ENCODE assay signal across 8 cellular contexts in the genomic region with DNA sequence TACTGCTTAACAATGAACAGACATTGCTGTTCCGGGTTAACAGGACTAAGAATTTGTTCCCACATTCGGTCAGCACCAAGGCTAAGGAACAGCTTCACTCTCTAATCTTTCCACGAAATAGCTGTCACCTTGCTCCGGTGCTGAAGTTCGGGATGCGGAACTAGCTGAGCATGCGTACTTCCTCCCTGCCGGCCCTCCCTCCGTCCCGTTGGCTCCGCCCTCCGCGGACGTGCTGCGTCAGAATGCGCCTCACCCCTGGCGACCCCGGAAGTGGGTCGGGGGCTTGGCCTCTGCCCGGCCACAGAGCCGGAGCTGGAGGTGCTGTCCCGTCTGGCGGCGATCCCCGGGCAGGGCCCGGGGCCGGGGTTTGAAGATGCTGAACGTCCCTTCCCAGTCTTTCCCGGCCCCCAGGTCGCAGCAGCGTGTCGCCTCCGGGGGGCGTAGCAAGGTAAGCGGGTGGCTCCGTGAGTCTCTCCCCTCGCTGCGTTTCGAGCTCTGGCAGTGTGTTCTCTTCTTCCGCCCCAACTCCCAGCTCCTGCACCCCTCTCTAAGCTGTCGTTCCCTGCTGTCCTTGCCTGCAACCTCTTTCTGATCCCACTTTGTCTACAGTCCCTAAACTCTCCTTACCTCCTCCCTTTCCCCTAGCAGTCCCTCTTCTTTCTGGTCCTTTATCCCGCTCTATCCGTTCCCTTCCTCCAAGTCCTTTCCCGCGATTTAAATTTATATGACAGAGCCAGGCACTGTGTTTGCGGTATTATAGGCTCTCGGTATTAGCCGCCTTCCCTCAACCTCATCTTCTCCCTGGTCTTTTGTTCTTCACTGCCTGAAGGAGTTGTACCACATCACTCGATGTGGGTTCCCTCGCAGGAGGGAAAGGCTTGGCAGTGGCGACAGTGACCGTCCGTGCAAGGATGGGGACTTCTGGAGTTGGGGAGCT. TPM values are rescaled to one million over a fixed set of nuclear protein-coding genes. Genes with fewer than 3 reads are reported as not detected.
A peak's percentile ranks its signal among the peaks of the same experiment; 100 is the strongest.
DNase-seq lines count a peak whose midpoint lies in the region; ATAC-seq and TF ChIP-seq lines count a peak whose summit lies in the region.

A gene with protein sequence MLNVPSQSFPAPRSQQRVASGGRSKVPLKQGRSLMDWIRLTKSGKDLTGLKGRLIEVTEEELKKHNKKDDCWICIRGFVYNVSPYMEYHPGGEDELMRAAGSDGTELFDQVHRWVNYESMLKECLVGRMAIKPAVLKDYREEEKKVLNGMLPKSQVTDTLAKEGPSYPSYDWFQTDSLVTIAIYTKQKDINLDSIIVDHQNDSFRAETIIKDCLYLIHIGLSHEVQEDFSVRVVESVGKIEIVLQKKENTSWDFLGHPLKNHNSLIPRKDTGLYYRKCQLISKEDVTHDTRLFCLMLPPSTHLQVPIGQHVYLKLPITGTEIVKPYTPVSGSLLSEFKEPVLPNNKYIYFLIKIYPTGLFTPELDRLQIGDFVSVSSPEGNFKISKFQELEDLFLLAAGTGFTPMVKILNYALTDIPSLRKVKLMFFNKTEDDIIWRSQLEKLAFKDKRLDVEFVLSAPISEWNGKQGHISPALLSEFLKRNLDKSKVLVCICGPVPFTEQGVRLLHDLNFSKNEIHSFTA (plus strand): TSS at position 280 of the 937 bp plus-strand sequence. CDS start 94 bp downstream, at position 374.

- DNase-seq in GM12864 (ENCODE audit: low read depth) (peak; percentile 78), NCI-H1105 (lab: John Stamatoyannopoulos, UW) (peak; percentile 91), SKM-1 treated with dmso at 0.1 percent for 144 hours (lab: John Stamatoyannopoulos, UW; ENCODE audit: unreplicated experiment) (peak; percentile 89), glomerular visceral epithelial cell (ENCODE audit: extremely low spot score) (peak; percentile 96), osteoblast (ENCODE audit: insufficient read length, low spot score, missing footprints) (peak; percentile 97)

- peak within 1 kb of the TSS; percentile 90 for H3K27ac Mint-ChIP-seq in activated naive CD8-positive, alpha-beta T cell

- H3K9me3 Mint-ChIP-seq in activated naive CD8-positive, alpha-beta T cell (ENCODE audit: low read depth), result no peaks in the 10 kb centered on the region

- peaks cover 47% of the 10 kb centered on the region for H3K79me2 ChIP-seq in osteoblast (ENCODE audit: insufficient read depth, low read length)

- peaks cover 10% of the 10 kb centered on the region for H3K27me3 Mint-ChIP-seq in activated naive CD8-positive, alpha-beta T cell

- peaks cover 5% of the 10 kb centered on the region for H4K20me1 ChIP-seq in osteoblast (ENCODE audit: insufficient read depth, low read length)

- no peaks in the 10 kb centered on the region for H3K9me3 ChIP-seq in osteoblast (ENCODE audit: low read depth, low read length)
- H3K9me3 ChIP-seq in thymus (ENCODE audit: control insufficient read depth), result no peaks in the 10 kb centered on the region

- peaks cover 28% of the 10 kb centered on the region for H3K4me1 ChIP-seq in osteoblast (ENCODE audit: insufficient read depth, low read length)
- peaks cover 3% of the 10 kb centered on the region for H3K4me1 ChIP-seq in thymus (ENCODE audit: control insufficient read depth, insufficient read depth, low read length)

- H3K4me3 Mint-ChIP-seq in activated naive CD8-positive, alpha-beta T cell, result peak within 1 kb of the TSS; percentile 99

- peaks cover 3% of the 10 kb centered on the region for H3K36me3 Mint-ChIP-seq in activated naive CD8-positive, alpha-beta T cell

- under 1% methylated on average over 53 of the region's 53 CpGs for WGBS in thymus

- peaks cover 40% of the 10 kb centered on the region for H3K4me1 Mint-ChIP-seq in activated naive CD8-positive, alpha-beta T cell (ENCODE audit: low read depth)

- H3K4me3 ChIP-seq in GM12864 (ENCODE audit: low read depth, low read length) (peak within 1 kb of the TSS; percentile 83), osteoblast (ENCODE audit: insufficient read depth, low read length) (peak within 1 kb of the TSS; percentile 93), thymus (ENCODE audit: low read length) (peak within 1 kb of the TSS; percentile 87)

- peak within 1 kb of the TSS; percentile 98 for H3K4me2 ChIP-seq in osteoblast (ENCODE audit: insufficient read depth, low read length)

- peak within 1 kb of the TSS; percentile 90 for H2AFZ ChIP-seq in osteoblast (ENCODE audit: low read length)

- ATAC-seq in HG02623 (IDR thresholded peaks at IDR 0.05; ENCODE audit: unreplicated experiment), result peak; percentile 98

- TF ChIP-seq CTCF in GM12864 (IDR thresholded peaks at IDR 0.05; ENCODE audit: low read depth, low read length, missing control alignments) (peak; percentile 64), osteoblast (IDR thresholded peaks at IDR 0.05; ENCODE audit: extremely low read depth, low read depth, low read length) (peak; percentile 49)

- H3K36me3 ChIP-seq in osteoblast (ENCODE audit: insufficient read depth, low read length), result no peaks in the 10 kb centered on the region
- no peaks in the 10 kb centered on the region for H3K36me3 ChIP-seq in thymus (ENCODE audit: control insufficient read depth, insufficient read depth)

- peak within 1 kb of the TSS; percentile 84 for H3K27ac ChIP-seq in osteoblast (ENCODE audit: low read depth, low read length)
- H3K27ac ChIP-seq in thymus (ENCODE audit: low read depth), result peak within 1 kb of the TSS; percentile 84

- H3K27me3 ChIP-seq in osteoblast (ENCODE audit: insufficient read depth, low read length) (peaks cover 4% of the 10 kb centered on the region), thymus (ENCODE audit: control insufficient read depth, insufficient read depth) (peaks cover 2% of the 10 kb centered on the region)

RNA-seq across cellular contexts. Expression of the gene that starts here (rescaled TPM):
- total RNA-seq in osteoblast, result 6.9 and 8.5 TPM in 2 replicates
- 10.7 TPM for polyA plus RNA-seq in thymus

Comparison
In these comparisons a context has a peak if more than half of its experiments do, and no peak if none do; other contexts are left out.
1. Peak in every context shown above with its lines: DNase-seq, ATAC-seq, H3K4me3 ChIP-seq and H3K27ac ChIP-seq.